ENCODE assay signal across 2 cellular contexts in the genomic region with DNA sequence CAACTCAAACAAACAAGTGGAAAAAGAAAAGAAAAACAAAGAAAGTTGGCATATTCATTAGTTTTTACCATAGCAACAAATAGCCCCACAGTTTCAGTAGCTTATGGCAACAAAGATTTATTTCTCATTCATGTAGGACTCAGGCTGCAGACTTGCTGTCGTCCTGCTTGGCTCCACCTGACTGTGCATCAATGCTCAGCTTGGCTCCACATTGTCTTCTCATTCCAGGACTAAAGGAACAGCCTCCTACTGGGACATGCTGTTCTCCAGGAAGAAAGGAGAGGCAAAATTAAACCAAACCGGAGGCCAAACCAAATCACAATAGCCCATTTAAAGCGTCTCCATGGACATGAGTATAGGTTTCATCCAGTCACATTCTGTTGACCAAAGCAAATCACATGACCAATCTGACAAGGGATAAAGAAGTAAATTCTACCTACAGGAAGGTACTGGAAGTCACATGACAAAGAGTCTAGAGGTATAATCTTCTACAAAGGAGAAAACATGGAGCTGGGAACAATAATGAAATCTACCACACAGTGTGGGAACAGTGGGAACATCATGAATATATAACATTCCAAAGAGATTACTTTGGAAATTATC.
TF ChIP-seq lines count a peak whose summit lies in the region.

No MANE protein-coding gene starts in this region.

TF ChIP-seq in HEK293T, 16 proteins besides CTCF, POLR2A, EP300 and RAD21:
- TF ChIP-seq, protein P1, sequence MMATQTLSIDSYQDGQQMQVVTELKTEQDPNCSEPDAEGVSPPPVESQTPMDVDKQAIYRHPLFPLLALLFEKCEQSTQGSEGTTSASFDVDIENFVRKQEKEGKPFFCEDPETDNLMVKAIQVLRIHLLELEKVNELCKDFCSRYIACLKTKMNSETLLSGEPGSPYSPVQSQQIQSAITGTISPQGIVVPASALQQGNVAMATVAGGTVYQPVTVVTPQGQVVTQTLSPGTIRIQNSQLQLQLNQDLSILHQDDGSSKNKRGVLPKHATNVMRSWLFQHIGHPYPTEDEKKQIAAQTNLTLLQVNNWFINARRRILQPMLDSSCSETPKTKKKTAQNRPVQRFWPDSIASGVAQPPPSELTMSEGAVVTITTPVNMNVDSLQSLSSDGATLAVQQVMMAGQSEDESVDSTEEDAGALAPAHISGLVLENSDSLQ (IDR thresholded peaks at IDR 0.05): 0 out of 2 replicates have a peak, but pooled peaks have one; percentile 1
- no peak for TF ChIP-seq FOXA1 (IDR thresholded peaks at IDR 0.05)

TF ChIP-seq in K562, 482 proteins besides CTCF, POLR2A, EP300 and RAD21:
- TF ChIP-seq, protein P2, sequence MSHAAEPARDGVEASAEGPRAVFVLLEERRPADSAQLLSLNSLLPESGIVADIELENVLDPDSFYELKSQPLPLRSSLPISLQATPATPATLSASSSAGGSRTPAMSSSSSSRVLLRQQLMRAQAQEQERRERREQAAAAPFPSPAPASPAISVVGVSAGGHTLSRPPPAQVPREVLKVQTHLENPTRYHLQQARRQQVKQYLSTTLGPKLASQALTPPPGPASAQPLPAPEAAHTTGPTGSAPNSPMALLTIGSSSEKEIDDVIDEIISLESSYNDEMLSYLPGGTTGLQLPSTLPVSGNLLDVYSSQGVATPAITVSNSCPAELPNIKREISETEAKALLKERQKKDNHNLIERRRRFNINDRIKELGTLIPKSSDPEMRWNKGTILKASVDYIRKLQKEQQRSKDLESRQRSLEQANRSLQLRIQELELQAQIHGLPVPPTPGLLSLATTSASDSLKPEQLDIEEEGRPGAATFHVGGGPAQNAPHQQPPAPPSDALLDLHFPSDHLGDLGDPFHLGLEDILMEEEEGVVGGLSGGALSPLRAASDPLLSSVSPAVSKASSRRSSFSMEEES (CRISPR knock-in tag; IDR thresholded peaks at IDR 0.05): peak; percentile 21; the same call in 1 of the 2 replicates
- no peak for TF ChIP-seq ZNF184 (CRISPR knock-in tag; IDR thresholded peaks at IDR 0.05)
TF ChIP-seq in K562: peak in this region for 1.
